Comparison of ENCODE assay signal across 1 cellular context in the genomic region with DNA sequence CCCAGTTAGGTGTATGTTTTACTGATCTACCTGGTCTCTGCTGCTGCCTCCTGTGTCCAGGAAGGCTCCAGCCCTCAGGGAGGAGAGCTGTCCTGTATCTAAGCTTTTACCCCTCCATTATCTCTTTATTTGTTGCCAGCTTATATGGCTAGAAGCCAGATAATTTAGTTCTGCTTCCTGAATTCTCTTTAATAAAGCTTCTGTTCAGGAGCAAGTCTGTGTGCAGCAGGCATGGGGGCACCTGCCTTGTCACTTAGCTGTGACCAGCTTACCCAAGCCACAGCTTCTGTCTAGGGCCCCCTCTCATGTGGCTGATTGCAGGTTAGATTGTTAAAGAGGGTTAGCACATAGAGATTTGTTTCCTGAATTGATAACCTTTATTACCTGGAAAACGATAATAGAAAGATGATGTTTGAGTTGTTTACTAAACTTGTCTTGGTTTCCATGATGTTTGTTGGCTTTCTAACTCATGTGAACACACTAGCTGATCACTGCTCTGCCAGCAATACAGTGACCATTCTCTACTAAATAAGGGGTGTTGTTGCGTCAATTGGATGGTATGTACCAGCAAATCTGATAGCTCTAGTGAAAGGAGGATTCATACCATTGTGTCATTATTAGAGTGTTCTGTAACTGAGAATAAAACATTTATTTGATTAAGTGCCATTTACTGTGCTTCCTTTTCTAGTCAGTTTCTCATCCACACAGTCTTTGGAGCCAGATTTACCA.
TF ChIP-seq lines count a peak whose summit lies in the region.

No MANE protein-coding gene starts in this region.

TF ChIP-seq in H1, 55 proteins besides CTCF, POLR2A, EP300 and RAD21 (continued from another document):
- TF ChIP-seq BACH1 (IDR thresholded peaks at IDR 0.05; ENCODE audit: low read length) (no peak), CREB1 (IDR thresholded peaks at IDR 0.05) (no peak), KDM4A (IDR thresholded peaks at IDR 0.05; ENCODE audit: low read depth, low read length, severe bottlenecking) (no peak), HDAC2 (IDR thresholded peaks at IDR 0.05; ENCODE audit: borderline replicate concordance in 1 of 2, low read depth in 2 of 2, low read length in 2 of 2) (no peak), RFX5 (IDR thresholded peaks at IDR 0.05; ENCODE audit: borderline replicate concordance, low read depth, low read length) (no peak), RXRA (IDR thresholded peaks at IDR 0.05; ENCODE audit: insufficient read depth, low read depth, low read length) (no peak), JUND (IDR thresholded peaks at IDR 0.05; ENCODE audit: low read length) (no peak), CEBPB (IDR thresholded peaks at IDR 0.05; ENCODE audit: low read depth, low read length) (no peak), YY1 (IDR thresholded peaks at IDR 0.05; ENCODE audit: low read depth, low read length) (no peak), CHD1 (IDR thresholded peaks at IDR 0.05; ENCODE audit: low read depth, low read length) (no peak), CTBP2 (IDR thresholded peaks at IDR 0.05; ENCODE audit: borderline replicate concordance, insufficient read depth, insufficient read length, low read length) (no peak), EZH2 (IDR thresholded peaks at IDR 0.05; ENCODE audit: low read depth, low read length, severe bottlenecking) (no peak), SRF (IDR thresholded peaks at IDR 0.05; ENCODE audit: low read depth, low read length) (no peak), GABPA (IDR thresholded peaks at IDR 0.05; ENCODE audit: borderline replicate concordance, insufficient read depth, low read length) (no peak), CBX5 (IDR thresholded peaks at IDR 0.05; ENCODE audit: low read depth, low read length) (no peak), SUZ12 (IDR thresholded peaks at IDR 0.05; ENCODE audit: low read length) (no peak)
- TF ChIP-seq, protein P1, sequence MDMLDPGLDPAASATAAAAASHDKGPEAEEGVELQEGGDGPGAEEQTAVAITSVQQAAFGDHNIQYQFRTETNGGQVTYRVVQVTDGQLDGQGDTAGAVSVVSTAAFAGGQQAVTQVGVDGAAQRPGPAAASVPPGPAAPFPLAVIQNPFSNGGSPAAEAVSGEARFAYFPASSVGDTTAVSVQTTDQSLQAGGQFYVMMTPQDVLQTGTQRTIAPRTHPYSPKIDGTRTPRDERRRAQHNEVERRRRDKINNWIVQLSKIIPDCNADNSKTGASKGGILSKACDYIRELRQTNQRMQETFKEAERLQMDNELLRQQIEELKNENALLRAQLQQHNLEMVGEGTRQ (IDR thresholded peaks at IDR 0.05; ENCODE audit: low read length): no peak
